Comparison of ENCODE assay signal across 1 cellular context in genomic region chr1:206608108-206608698, GRCh38.
TF ChIP-seq lines count a peak whose summit lies in the region.

No MANE protein-coding gene starts in this region.

TF ChIP-seq in H1, 55 proteins besides CTCF, POLR2A, EP300 and RAD21 (continued from another document):
- TF ChIP-seq CHD7 (IDR thresholded peaks at IDR 0.05; ENCODE audit: insufficient replicate concordance, low read length) (no peak), SIRT6 (IDR thresholded peaks at IDR 0.05; ENCODE audit: low read length) (no peak), SAP30 (IDR thresholded peaks at IDR 0.05; ENCODE audit: insufficient read depth, insufficient replicate concordance, low read length) (no peak), SIN3A (conservative IDR thresholded peaks at IDR 0.05 in 1 of 2, IDR thresholded peaks at IDR 0.05 in 1 of 2; ENCODE audit: low read depth in 1 of 2, low read length in 2 of 2) (no peak), CTBP2 (IDR thresholded peaks at IDR 0.05; ENCODE audit: borderline replicate concordance, insufficient read depth, insufficient read length, low read length) (no peak)
